In the genomic region with DNA sequence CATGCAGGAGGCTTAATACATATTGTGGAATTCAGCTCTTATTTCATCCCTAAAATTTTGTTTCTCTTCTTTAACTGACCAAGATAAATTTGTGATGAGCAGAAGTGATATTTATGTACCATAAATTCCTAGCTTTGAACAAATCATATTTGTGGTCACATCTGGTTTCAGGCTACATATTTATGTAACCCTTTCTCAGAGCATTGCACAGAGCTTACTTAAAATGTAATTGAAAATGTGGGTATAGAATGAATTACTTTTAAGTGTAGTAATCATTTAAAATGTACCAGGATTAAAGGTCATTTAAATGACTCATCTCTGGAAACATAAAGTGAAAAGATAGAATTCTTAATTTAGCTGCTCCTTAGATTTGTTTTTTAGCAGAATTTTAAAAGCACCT, we compare ENCODE assay signal across 17 cellular contexts.
DNase-seq lines count a peak whose midpoint lies in the region; TF ChIP-seq lines count a peak whose summit lies in the region.
"Had no signal": no experiment of that assay in that cellular context is flagged by ENCODE, and none has a peak within 500 bp of the region (broad histone marks: within the 10 kb centered on the region; RNA-seq: fewer than 3 reads in every experiment).

No MANE protein-coding gene starts in this region.

- no peaks in the 10 kb centered on the region for H4K20me1 ChIP-seq in mammary epithelial cell (ENCODE audit: insufficient read depth, low read length)

- peak overlapping the region; percentile 23 for H3K4me2 ChIP-seq in mammary epithelial cell (ENCODE audit: insufficient read depth, low read depth, low read length)

- no peak overlapping the region for H2AFZ ChIP-seq in mammary epithelial cell (ENCODE audit: low read depth, low read length)

- in situ Hi-C loops in mammary epithelial cell (cut with MboI; ENCODE audit: low sequenced_read_pairs in 2 of 2), result no loop called here

- no peak overlapping the region for H3K9ac ChIP-seq in mammary epithelial cell (ENCODE audit: insufficient read depth, low read length)

- peaks cover 28% of the 10 kb centered on the region for H3K4me1 ChIP-seq in mammary epithelial cell (ENCODE audit: insufficient read depth, low read length)

- H3K4me3 Mint-ChIP-seq in nephron progenitor cell, result no peak overlapping the region
- no peak overlapping the region for H3K4me3 Mint-ChIP-seq in immature natural killer cell
- H3K4me3 Mint-ChIP-seq: T-cell had no signal

- H3K27ac Mint-ChIP-seq in nephron progenitor cell (no peak overlapping the region), immature natural killer cell (no peak overlapping the region)
- H3K27ac Mint-ChIP-seq: T-cell had no signal

- dilution Hi-C loops in mammary epithelial cell (cut with HindIII; ENCODE audit: low sequenced_read_pairs), result no loop called here

- no peaks in the 10 kb centered on the region for H3K9me3 ChIP-seq in mammary epithelial cell (replicated peaks; ENCODE audit: insufficient read depth, low read length)
- H3K9me3 ChIP-seq in WERI-Rb-1 (ENCODE audit: severe bottlenecking), result no peaks in the 10 kb centered on the region
- H3K9me3 ChIP-seq: Peyer's patch had no signal

- peaks cover 9% of the 10 kb centered on the region for H3K36me3 ChIP-seq in mammary epithelial cell (ENCODE audit: insufficient read depth, low read length)
- H3K36me3 ChIP-seq in WERI-Rb-1, result no peaks in the 10 kb centered on the region
- H3K36me3 ChIP-seq: heart left ventricle, Peyer's patch had no signal

- H3K4me1 Mint-ChIP-seq in nephron progenitor cell (no peaks in the 10 kb centered on the region), immature natural killer cell (no peaks in the 10 kb centered on the region)
- H3K4me1 Mint-ChIP-seq: T-cell had no signal

- H3K27me3 ChIP-seq in mammary epithelial cell (ENCODE audit: insufficient read depth, low read length) (no peaks in the 10 kb centered on the region), WERI-Rb-1 (ENCODE audit: insufficient read depth, low read depth, severe bottlenecking) (no peaks in the 10 kb centered on the region)
- H3K27me3 ChIP-seq: heart left ventricle, Peyer's patch had no signal

- BruUV-seq in mammary epithelial cell (replicated peaks; lab: Mats Ljungman, UMichigan), result no TSS peak

- H3K9me3 Mint-ChIP-seq in nephron progenitor cell, result peaks cover 11% of the 10 kb centered on the region
- H3K9me3 Mint-ChIP-seq in immature natural killer cell, result no peaks in the 10 kb centered on the region

- peaks cover 94% of the 10 kb centered on the region for H3K79me2 ChIP-seq in mammary epithelial cell (ENCODE audit: insufficient read depth, low read length)

- peak; percentile 91 for DNase-seq in EH (ENCODE audit: low read depth)
- peak; percentile 60 for DNase-seq in LHCN-M2 (ENCODE audit: low read depth)
- DNase-seq in mammary epithelial cell, result peak; percentile 66
- DNase-seq in iris pigment epithelial cell (ENCODE audit: low read depth), result peak; percentile 89
- no peak for DNase-seq in nephron progenitor cell
- no peak for DNase-seq in WERI-Rb-1
- no peak for DNase-seq in NK-92 (lab: John Stamatoyannopoulos, UW; ENCODE audit: unreplicated experiment)
- no peak for DNase-seq in immature natural killer cell
- DNase-seq: Calu3; heart left ventricle; midbrain; NCI-H1105; NCI-H82; Peyer's patch; right cardiac atrium; stimulated activated CD4-positive, alpha-beta T cell treated with anti-CD3 and anti-CD28 coated beads, Interleukin-2, amount 100 ng/mL, for 24 hours; T-cell had no signal

- H3K36me3 Mint-ChIP-seq in nephron progenitor cell (ENCODE audit: low read depth), result no peaks in the 10 kb centered on the region
- H3K36me3 Mint-ChIP-seq in immature natural killer cell, result no peaks in the 10 kb centered on the region
- H3K36me3 Mint-ChIP-seq: T-cell had no signal

- intact Hi-C loops in mammary epithelial cell (cut with micrococcal nuclease), result no loop called here

- H3K27me3 Mint-ChIP-seq in nephron progenitor cell (ENCODE audit: low read depth, poor library complexity) (no peaks in the 10 kb centered on the region), immature natural killer cell (ENCODE audit: low read depth in 3 of 3) (peaks cover 0 to 15% (median 2%) of the 10 kb centered on the region in 3 donors)

- TF ChIP-seq CTCF in mammary epithelial cell (conservative IDR thresholded peaks at IDR 0.05 in 1 of 2, IDR thresholded peaks at IDR 0.05 in 1 of 2; ENCODE audit: extremely low read depth in 1 of 2, insufficient read depth in 1 of 2, low read depth in 1 of 2, low read length in 2 of 2) (no peak), nephron progenitor cell (IDR thresholded peaks at IDR 0.05) (no peak), WERI-Rb-1 (IDR thresholded peaks at IDR 0.05; ENCODE audit: low read depth, low read length) (no peak)

- CTCF ChIA-PET in mammary epithelial cell (lab: Charles Lee; ENCODE audit: low non-redundant PET), result interaction anchor here (0.6 to 1.0 kb wide), 2 partner anchors 32 to 131 kb away, joined by 3 read pairs; no protein-coding TSS in a partner anchor

- H3K4me3 ChIP-seq in mammary epithelial cell (replicated peaks in 1 of 3; ENCODE audit: insufficient read depth in 1 of 3, low read depth in 2 of 3, low read length in 3 of 3) (no peak overlapping the region), WERI-Rb-1 (ENCODE audit: low read depth, low read length) (no peak overlapping the region)
- H3K4me3 ChIP-seq: heart left ventricle, Peyer's patch had no signal

- no peak overlapping the region for H3K27ac ChIP-seq in mammary epithelial cell (ENCODE audit: insufficient read depth, low read depth, low read length)
- no peak overlapping the region for H3K27ac ChIP-seq in WERI-Rb-1
- H3K27ac ChIP-seq: heart left ventricle, Peyer's patch had no signal

Comparison
In these comparisons a context has a peak if more than half of its experiments do, and no peak if none do; other contexts are left out.
1. DNase-seq: peak in EH (single experiment), LHCN-M2 (single experiment), mammary epithelial cell (single experiment) and iris pigment epithelial cell (single experiment); none in nephron progenitor cell (single experiment), WERI-Rb-1 (single experiment), NK-92 (single experiment) and immature natural killer cell (0 of 3).